Comparison of ENCODE assay signal across 1 cellular context in the genomic region with DNA sequence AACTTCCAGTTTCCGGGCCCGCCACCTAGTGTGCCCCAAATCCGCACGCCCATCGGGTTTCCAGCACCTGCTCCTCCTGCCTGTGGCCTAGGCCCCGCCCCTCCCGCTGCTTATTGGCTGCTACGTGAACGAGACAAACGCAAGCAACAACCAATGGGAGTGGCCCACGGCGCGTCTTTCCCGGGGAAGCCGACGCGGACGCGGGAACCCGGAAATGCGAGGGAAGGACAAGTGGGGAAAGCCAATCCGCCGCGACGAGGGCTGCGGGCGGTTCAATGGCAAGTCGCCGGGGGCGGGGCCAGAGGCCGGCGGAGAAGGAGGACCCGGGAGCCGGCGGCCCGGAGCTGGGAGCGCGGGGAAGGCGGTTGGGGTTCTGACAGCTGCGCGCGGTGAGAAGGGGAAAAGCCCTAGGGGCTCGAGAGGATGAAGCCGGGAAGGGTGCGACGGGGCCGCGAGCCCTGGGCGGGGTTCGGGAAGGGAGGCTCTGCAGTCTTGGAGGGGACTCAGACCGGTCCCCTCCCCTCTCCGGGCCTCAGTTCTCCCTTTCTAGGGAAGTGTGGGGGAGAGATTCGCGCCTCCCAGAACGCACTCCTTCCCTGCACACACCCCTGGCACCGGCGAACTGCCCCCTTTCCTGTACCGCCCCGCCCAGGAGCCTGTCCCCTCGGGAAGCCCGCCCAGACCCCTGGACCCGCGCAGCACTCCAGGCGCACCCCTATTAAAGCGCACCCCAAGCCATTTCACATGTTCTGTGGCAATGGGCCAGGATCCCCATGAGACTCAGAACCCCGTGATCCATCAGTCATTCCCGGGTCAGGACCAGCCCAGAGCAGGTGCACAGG.
TF ChIP-seq lines count a peak whose summit lies in the region.

A gene (plus strand): TSS at position 305 of the 842 bp plus-strand sequence. CDS start 1,696 bp downstream, outside the sequence.

TF ChIP-seq in HepG2, 621 proteins besides CTCF, POLR2A, EP300 and RAD21 (continued from another document and continues in another):
- TF ChIP-seq, protein P1, sequence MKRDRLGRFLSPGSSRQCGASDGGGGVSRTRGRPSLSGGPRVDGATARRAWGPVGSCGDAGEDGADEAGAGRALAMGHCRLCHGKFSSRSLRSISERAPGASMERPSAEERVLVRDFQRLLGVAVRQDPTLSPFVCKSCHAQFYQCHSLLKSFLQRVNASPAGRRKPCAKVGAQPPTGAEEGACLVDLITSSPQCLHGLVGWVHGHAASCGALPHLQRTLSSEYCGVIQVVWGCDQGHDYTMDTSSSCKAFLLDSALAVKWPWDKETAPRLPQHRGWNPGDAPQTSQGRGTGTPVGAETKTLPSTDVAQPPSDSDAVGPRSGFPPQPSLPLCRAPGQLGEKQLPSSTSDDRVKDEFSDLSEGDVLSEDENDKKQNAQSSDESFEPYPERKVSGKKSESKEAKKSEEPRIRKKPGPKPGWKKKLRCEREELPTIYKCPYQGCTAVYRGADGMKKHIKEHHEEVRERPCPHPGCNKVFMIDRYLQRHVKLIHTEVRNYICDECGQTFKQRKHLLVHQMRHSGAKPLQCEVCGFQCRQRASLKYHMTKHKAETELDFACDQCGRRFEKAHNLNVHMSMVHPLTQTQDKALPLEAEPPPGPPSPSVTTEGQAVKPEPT (CRISPR knock-in tag; IDR thresholded peaks at IDR 0.05; ENCODE audit: low read depth), result no peak
- peak; percentile 36; the same call in 1 of the 2 replicates for TF ChIP-seq BRCA1 (CRISPR knock-in tag; IDR thresholded peaks at IDR 0.05)
- peak; percentile 49; the same call in 1 of the 2 replicates for TF ChIP-seq MYC (CRISPR knock-in tag; IDR thresholded peaks at IDR 0.05; ENCODE audit: borderline replicate concordance)
- TF ChIP-seq ZFP36L1 (CRISPR knock-in tag; IDR thresholded peaks at IDR 0.05), result 0 out of 2 replicates have a peak, but pooled peaks have one; percentile 30
- TF ChIP-seq, protein P2, sequence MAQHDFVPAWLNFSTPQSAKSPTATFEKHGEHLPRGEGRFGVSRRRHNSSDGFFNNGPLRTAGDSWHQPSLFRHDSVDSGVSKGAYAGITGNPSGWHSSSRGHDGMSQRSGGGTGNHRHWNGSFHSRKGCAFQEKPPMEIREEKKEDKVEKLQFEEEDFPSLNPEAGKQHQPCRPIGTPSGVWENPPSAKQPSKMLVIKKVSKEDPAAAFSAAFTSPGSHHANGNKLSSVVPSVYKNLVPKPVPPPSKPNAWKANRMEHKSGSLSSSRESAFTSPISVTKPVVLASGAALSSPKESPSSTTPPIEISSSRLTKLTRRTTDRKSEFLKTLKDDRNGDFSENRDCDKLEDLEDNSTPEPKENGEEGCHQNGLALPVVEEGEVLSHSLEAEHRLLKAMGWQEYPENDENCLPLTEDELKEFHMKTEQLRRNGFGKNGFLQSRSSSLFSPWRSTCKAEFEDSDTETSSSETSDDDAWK (CRISPR knock-in tag; IDR thresholded peaks at IDR 0.05), result no peak
- TF ChIP-seq GLI4 (CRISPR knock-in tag; IDR thresholded peaks at IDR 0.05; ENCODE audit: borderline replicate concordance), result peak; percentile 47; the same call in 1 of the 2 replicates
- no peak for TF ChIP-seq ZNF556 (CRISPR knock-in tag; IDR thresholded peaks at IDR 0.05; ENCODE audit: borderline replicate concordance)
- TF ChIP-seq IKZF4 (CRISPR knock-in tag; IDR thresholded peaks at IDR 0.05; ENCODE audit: borderline replicate concordance, low read depth, not compliant biosample characterization), result no peak
- no peak for TF ChIP-seq BHLHE40 (IDR thresholded peaks at IDR 0.05; ENCODE audit: low read length)
- TF ChIP-seq, protein P3, sequence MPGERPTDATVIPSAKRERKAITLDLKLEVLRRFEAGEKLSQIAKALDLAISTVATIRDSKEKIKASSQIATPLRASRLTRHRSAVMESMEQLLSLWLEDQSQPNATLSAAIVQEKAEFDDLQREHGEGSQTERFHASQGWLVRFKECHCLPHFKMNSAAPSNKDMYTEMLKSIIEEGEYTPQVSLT (CRISPR knock-in tag; IDR thresholded peaks at IDR 0.05; ENCODE audit: borderline replicate concordance, low read depth), result no peak
- no peak for TF ChIP-seq ATM (IDR thresholded peaks at IDR 0.05; ENCODE audit: borderline replicate concordance)
- TF ChIP-seq ZNF530 (CRISPR knock-in tag; IDR thresholded peaks at IDR 0.05; ENCODE audit: low read depth), result no peak
- TF ChIP-seq ELF1 (CRISPR knock-in tag; IDR thresholded peaks at IDR 0.05), result peak; percentile 100
- TF ChIP-seq, protein P4, sequence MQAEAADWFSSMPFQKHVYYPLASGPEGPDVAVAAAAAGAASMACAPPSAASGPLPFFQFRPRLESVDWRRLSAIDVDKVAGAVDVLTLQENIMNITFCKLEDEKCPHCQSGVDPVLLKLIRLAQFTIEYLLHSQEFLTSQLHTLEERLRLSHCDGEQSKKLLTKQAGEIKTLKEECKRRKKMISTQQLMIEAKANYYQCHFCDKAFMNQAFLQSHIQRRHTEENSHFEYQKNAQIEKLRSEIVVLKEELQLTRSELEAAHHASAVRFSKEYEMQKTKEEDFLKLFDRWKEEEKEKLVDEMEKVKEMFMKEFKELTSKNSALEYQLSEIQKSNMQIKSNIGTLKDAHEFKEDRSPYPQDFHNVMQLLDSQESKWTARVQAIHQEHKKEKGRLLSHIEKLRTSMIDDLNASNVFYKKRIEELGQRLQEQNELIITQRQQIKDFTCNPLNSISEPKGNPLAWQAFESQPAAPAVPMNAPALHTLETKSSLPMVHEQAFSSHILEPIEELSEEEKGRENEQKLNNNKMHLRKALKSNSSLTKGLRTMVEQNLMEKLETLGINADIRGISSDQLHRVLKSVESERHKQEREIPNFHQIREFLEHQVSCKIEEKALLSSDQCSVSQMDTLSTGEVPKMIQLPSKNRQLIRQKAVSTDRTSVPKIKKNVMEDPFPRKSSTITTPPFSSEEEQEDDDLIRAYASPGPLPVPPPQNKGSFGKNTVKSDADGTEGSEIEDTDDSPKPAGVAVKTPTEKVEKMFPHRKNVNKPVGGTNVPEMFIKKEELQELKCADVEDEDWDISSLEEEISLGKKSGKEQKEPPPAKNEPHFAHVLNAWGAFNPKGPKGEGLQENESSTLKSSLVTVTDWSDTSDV (CRISPR knock-in tag; IDR thresholded peaks at IDR 0.05), result no peak
- no peak for TF ChIP-seq MAFG (CRISPR knock-in tag; IDR thresholded peaks at IDR 0.05)
- no peak for TF ChIP-seq ZNF746 (CRISPR knock-in tag; IDR thresholded peaks at IDR 0.05)
- TF ChIP-seq ZSCAN25 (CRISPR knock-in tag; IDR thresholded peaks at IDR 0.05), result no peak
- TF ChIP-seq DPF2 (CRISPR knock-in tag; IDR thresholded peaks at IDR 0.05; ENCODE audit: borderline replicate concordance, low read depth), result no peak
- TF ChIP-seq ZNF501 (CRISPR knock-in tag; IDR thresholded peaks at IDR 0.05), result peak; percentile 76; the same call in 1 of the 2 replicates
- no peak for TF ChIP-seq IRF2 (CRISPR knock-in tag; IDR thresholded peaks at IDR 0.05)
- TF ChIP-seq, protein P5, sequence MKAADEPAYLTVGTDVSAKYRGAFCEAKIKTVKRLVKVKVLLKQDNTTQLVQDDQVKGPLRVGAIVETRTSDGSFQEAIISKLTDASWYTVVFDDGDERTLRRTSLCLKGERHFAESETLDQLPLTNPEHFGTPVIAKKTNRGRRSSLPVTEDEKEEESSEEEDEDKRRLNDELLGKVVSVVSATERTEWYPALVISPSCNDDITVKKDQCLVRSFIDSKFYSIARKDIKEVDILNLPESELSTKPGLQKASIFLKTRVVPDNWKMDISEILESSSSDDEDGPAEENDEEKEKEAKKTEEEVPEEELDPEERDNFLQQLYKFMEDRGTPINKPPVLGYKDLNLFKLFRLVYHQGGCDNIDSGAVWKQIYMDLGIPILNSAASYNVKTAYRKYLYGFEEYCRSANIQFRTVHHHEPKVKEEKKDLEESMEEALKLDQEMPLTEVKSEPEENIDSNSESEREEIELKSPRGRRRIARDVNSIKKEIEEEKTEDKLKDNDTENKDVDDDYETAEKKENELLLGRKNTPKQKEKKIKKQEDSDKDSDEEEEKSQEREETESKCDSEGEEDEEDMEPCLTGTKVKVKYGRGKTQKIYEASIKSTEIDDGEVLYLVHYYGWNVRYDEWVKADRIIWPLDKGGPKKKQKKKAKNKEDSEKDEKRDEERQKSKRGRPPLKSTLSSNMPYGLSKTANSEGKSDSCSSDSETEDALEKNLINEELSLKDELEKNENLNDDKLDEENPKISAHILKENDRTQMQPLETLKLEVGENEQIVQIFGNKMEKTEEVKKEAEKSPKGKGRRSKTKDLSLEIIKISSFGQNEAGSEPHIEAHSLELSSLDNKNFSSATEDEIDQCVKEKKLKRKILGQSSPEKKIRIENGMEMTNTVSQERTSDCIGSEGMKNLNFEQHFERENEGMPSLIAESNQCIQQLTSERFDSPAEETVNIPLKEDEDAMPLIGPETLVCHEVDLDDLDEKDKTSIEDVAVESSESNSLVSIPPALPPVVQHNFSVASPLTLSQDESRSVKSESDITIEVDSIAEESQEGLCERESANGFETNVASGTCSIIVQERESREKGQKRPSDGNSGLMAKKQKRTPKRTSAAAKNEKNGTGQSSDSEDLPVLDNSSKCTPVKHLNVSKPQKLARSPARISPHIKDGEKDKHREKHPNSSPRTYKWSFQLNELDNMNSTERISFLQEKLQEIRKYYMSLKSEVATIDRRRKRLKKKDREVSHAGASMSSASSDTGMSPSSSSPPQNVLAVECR (CRISPR knock-in tag; IDR thresholded peaks at IDR 0.05; ENCODE audit: borderline replicate concordance), result peak; percentile 93
- peak; percentile 30; the same call in 1 of the 2 replicates for TF ChIP-seq ATF7-NPFF (CRISPR knock-in tag; IDR thresholded peaks at IDR 0.05; ENCODE audit: low read depth)
- TF ChIP-seq MEIS2 (CRISPR knock-in tag; IDR thresholded peaks at IDR 0.05), result no peak
- TF ChIP-seq, protein P6, sequence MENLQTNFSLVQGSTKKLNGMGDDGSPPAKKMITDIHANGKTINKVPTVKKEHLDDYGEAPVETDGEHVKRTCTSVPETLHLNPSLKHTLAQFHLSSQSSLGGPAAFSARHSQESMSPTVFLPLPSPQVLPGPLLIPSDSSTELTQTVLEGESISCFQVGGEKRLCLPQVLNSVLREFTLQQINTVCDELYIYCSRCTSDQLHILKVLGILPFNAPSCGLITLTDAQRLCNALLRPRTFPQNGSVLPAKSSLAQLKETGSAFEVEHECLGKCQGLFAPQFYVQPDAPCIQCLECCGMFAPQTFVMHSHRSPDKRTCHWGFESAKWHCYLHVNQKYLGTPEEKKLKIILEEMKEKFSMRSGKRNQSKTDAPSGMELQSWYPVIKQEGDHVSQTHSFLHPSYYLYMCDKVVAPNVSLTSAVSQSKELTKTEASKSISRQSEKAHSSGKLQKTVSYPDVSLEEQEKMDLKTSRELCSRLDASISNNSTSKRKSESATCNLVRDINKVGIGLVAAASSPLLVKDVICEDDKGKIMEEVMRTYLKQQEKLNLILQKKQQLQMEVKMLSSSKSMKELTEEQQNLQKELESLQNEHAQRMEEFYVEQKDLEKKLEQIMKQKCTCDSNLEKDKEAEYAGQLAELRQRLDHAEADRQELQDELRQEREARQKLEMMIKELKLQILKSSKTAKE (CRISPR knock-in tag; IDR thresholded peaks at IDR 0.05; ENCODE audit: borderline replicate concordance), result no peak
- no peak for TF ChIP-seq BCL6 (CRISPR knock-in tag; IDR thresholded peaks at IDR 0.05)
- TF ChIP-seq ZEB1 (IDR thresholded peaks at IDR 0.05; ENCODE audit: insufficient replicate concordance, low read depth), result no peak
- TF ChIP-seq SIX4 (CRISPR knock-in tag; IDR thresholded peaks at IDR 0.05), result no peak
- TF ChIP-seq, protein P7, sequence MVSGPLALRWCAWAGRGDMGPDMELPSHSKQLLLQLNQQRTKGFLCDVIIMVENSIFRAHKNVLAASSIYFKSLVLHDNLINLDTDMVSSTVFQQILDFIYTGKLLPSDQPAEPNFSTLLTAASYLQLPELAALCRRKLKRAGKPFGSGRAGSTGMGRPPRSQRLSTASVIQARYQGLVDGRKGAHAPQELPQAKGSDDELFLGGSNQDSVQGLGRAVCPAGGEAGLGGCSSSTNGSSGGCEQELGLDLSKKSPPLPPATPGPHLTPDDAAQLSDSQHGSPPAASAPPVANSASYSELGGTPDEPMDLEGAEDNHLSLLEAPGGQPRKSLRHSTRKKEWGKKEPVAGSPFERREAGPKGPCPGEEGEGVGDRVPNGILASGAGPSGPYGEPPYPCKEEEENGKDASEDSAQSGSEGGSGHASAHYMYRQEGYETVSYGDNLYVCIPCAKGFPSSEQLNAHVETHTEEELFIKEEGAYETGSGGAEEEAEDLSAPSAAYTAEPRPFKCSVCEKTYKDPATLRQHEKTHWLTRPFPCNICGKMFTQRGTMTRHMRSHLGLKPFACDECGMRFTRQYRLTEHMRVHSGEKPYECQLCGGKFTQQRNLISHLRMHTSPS (CRISPR knock-in tag; IDR thresholded peaks at IDR 0.05; ENCODE audit: low read depth), result no peak
- TF ChIP-seq ZNF446 (CRISPR knock-in tag; IDR thresholded peaks at IDR 0.05), result no peak
- TF ChIP-seq FOXM1 (CRISPR knock-in tag; IDR thresholded peaks at IDR 0.05), result no peak
- TF ChIP-seq ZBTB21 (CRISPR knock-in tag; IDR thresholded peaks at IDR 0.05), result no peak
- peak; percentile 3; the same call in 1 of the 2 replicates for TF ChIP-seq ETV5 (CRISPR knock-in tag; IDR thresholded peaks at IDR 0.05; ENCODE audit: borderline replicate concordance)
- TF ChIP-seq NFE2L2 (IDR thresholded peaks at IDR 0.05; ENCODE audit: low read length), result no peak
- no peak for TF ChIP-seq JARID2 (CRISPR knock-in tag; IDR thresholded peaks at IDR 0.05; ENCODE audit: insufficient replicate concordance)
- no peak for TF ChIP-seq ZNF331 (CRISPR knock-in tag; IDR thresholded peaks at IDR 0.05)
- no peak for TF ChIP-seq GPN1 (CRISPR knock-in tag; IDR thresholded peaks at IDR 0.05; ENCODE audit: borderline replicate concordance)
- no peak for TF ChIP-seq TBL1XR1 (IDR thresholded peaks at IDR 0.05; ENCODE audit: borderline replicate concordance, low read length, partially characterized antibody)
- no peak for TF ChIP-seq HNRNPUL1 (IDR thresholded peaks at IDR 0.05; ENCODE audit: low read depth, low read length)
- TF ChIP-seq ZBTB8A (CRISPR knock-in tag; IDR thresholded peaks at IDR 0.05; ENCODE audit: borderline replicate concordance, low read depth), result no peak
- TF ChIP-seq MBNL3 (CRISPR knock-in tag; conservative IDR thresholded peaks at IDR 0.05), result no peak
- TF ChIP-seq, protein P8, sequence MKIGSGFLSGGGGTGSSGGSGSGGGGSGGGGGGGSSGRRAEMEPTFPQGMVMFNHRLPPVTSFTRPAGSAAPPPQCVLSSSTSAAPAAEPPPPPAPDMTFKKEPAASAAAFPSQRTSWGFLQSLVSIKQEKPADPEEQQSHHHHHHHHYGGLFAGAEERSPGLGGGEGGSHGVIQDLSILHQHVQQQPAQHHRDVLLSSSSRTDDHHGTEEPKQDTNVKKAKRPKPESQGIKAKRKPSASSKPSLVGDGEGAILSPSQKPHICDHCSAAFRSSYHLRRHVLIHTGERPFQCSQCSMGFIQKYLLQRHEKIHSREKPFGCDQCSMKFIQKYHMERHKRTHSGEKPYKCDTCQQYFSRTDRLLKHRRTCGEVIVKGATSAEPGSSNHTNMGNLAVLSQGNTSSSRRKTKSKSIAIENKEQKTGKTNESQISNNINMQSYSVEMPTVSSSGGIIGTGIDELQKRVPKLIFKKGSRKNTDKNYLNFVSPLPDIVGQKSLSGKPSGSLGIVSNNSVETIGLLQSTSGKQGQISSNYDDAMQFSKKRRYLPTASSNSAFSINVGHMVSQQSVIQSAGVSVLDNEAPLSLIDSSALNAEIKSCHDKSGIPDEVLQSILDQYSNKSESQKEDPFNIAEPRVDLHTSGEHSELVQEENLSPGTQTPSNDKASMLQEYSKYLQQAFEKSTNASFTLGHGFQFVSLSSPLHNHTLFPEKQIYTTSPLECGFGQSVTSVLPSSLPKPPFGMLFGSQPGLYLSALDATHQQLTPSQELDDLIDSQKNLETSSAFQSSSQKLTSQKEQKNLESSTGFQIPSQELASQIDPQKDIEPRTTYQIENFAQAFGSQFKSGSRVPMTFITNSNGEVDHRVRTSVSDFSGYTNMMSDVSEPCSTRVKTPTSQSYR (CRISPR knock-in tag; IDR thresholded peaks at IDR 0.05; ENCODE audit: borderline replicate concordance), result no peak
- TF ChIP-seq NCOA5 (CRISPR knock-in tag; IDR thresholded peaks at IDR 0.05), result no peak
- no peak for TF ChIP-seq AGO2 (optimal IDR thresholded peaks at IDR 0.05; ENCODE audit: low read depth, low read length)
- TF ChIP-seq, protein P9, sequence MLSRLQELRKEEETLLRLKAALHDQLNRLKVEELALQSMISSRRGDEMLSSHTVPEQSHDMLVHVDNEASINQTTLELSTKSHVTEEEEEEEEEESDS (CRISPR knock-in tag; IDR thresholded peaks at IDR 0.05; ENCODE audit: borderline replicate concordance), result no peak
